ENCODE assay signal across 2 cellular contexts in the genomic region with DNA sequence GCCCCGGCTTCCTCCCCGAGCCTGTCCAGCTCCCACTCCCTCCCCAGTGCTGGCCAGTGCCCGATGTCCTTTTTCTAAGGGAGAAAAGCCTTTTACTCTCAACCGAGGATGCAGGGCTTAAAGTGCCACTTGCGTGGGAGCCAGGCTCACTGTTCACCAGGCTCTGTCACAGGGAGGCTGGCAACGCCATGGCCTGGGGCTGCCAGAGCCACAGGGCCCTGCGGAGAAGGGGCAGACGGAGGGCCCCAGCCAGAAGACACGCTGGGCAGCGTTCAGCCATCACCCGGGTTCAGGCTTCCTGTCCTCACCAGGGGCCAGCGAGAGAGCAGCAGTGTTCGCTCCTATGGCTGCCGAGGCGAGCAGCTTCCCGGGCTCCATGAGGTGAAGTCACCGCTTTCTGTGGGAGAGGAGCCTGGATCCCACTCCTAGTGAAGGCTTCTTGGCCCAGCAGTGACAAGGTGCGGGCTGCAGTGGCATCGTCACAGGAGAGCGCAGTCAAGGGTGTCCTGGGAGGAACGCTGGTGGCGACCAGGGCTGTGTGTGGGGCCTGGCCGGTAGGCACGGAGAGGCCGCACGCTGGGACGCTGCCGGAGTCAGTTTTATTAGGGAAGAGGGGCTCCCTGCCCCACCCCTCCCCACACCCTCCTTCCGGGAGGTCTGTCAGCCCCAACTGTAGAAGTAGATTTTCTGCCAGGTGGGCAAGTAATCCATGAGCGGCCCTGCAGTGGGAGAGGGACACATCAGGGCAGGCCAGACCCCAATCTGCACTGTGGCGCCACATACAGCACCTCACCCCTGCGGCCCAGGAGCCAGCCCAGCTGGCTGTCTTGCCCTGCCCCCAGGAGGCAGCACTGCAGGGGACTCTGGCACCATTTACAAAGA.
TF ChIP-seq lines count a peak whose summit lies in the region.

No MANE protein-coding gene starts in this region.

TF ChIP-seq in K562, 482 proteins besides CTCF, POLR2A, EP300 and RAD21:
- TF ChIP-seq POLR2G (IDR thresholded peaks at IDR 0.05; ENCODE audit: low read depth, low read length), result 0 out of 2 replicates have a peak, but pooled peaks have one; percentile 1
- TF ChIP-seq ZNF696 (CRISPR knock-in tag; conservative IDR thresholded peaks at IDR 0.05), result no peak
- TF ChIP-seq, protein P1, sequence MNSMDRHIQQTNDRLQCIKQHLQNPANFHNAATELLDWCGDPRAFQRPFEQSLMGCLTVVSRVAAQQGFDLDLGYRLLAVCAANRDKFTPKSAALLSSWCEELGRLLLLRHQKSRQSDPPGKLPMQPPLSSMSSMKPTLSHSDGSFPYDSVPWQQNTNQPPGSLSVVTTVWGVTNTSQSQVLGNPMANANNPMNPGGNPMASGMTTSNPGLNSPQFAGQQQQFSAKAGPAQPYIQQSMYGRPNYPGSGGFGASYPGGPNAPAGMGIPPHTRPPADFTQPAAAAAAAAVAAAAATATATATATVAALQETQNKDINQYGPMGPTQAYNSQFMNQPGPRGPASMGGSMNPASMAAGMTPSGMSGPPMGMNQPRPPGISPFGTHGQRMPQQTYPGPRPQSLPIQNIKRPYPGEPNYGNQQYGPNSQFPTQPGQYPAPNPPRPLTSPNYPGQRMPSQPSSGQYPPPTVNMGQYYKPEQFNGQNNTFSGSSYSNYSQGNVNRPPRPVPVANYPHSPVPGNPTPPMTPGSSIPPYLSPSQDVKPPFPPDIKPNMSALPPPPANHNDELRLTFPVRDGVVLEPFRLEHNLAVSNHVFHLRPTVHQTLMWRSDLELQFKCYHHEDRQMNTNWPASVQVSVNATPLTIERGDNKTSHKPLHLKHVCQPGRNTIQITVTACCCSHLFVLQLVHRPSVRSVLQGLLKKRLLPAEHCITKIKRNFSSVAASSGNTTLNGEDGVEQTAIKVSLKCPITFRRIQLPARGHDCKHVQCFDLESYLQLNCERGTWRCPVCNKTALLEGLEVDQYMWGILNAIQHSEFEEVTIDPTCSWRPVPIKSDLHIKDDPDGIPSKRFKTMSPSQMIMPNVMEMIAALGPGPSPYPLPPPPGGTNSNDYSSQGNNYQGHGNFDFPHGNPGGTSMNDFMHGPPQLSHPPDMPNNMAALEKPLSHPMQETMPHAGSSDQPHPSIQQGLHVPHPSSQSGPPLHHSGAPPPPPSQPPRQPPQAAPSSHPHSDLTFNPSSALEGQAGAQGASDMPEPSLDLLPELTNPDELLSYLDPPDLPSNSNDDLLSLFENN (IDR thresholded peaks at IDR 0.05; ENCODE audit: low read depth in 2 of 2, low read length in 2 of 2), result no peak
- TF ChIP-seq, protein P2, sequence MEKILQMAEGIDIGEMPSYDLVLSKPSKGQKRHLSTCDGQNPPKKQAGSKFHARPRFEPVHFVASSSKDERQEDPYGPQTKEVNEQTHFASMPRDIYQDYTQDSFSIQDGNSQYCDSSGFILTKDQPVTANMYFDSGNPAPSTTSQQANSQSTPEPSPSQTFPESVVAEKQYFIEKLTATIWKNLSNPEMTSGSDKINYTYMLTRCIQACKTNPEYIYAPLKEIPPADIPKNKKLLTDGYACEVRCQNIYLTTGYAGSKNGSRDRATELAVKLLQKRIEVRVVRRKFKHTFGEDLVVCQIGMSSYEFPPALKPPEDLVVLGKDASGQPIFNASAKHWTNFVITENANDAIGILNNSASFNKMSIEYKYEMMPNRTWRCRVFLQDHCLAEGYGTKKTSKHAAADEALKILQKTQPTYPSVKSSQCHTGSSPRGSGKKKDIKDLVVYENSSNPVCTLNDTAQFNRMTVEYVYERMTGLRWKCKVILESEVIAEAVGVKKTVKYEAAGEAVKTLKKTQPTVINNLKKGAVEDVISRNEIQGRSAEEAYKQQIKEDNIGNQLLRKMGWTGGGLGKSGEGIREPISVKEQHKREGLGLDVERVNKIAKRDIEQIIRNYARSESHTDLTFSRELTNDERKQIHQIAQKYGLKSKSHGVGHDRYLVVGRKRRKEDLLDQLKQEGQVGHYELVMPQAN (IDR thresholded peaks at IDR 0.05; ENCODE audit: borderline replicate concordance), result no peak
- 0 out of 2 replicates have a peak, but pooled peaks have one; percentile 13 for TF ChIP-seq RBFOX2 (IDR thresholded peaks at IDR 0.05; ENCODE audit: low read depth, low read length)

TF ChIP-seq in SK-N-SH, 30 proteins besides CTCF, POLR2A, EP300 and RAD21:
- no peak for TF ChIP-seq JUND (IDR thresholded peaks at IDR 0.05)
- TF ChIP-seq, protein P3, sequence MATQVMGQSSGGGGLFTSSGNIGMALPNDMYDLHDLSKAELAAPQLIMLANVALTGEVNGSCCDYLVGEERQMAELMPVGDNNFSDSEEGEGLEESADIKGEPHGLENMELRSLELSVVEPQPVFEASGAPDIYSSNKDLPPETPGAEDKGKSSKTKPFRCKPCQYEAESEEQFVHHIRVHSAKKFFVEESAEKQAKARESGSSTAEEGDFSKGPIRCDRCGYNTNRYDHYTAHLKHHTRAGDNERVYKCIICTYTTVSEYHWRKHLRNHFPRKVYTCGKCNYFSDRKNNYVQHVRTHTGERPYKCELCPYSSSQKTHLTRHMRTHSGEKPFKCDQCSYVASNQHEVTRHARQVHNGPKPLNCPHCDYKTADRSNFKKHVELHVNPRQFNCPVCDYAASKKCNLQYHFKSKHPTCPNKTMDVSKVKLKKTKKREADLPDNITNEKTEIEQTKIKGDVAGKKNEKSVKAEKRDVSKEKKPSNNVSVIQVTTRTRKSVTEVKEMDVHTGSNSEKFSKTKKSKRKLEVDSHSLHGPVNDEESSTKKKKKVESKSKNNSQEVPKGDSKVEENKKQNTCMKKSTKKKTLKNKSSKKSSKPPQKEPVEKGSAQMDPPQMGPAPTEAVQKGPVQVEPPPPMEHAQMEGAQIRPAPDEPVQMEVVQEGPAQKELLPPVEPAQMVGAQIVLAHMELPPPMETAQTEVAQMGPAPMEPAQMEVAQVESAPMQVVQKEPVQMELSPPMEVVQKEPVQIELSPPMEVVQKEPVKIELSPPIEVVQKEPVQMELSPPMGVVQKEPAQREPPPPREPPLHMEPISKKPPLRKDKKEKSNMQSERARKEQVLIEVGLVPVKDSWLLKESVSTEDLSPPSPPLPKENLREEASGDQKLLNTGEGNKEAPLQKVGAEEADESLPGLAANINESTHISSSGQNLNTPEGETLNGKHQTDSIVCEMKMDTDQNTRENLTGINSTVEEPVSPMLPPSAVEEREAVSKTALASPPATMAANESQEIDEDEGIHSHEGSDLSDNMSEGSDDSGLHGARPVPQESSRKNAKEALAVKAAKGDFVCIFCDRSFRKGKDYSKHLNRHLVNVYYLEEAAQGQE (IDR thresholded peaks at IDR 0.05; ENCODE audit: low read depth, low read length), result no peak
- TF ChIP-seq SIN3A (IDR thresholded peaks at IDR 0.05; ENCODE audit: borderline replicate concordance, low read depth, low read length), result no peak
